ENCODE assay signal across 20 cellular contexts in the genomic region with DNA sequence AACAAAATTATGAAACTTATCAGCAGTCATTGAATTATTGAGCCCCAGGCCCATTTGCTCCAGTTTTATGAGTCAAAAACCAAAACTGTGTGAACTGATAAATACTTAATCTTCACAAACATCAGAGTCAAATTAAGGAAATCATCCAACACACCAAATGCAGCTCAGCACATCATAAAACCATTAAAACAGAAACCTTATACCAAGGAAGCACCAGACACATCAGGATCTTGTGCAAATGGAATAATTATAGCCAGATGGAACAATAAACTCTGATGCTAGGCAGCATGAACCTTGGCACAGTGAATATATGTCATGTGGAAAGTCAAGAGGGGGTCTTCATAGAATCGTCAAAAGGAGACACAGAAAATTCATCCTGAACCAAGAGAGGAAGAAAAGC.
"Had no signal": no experiment of that assay in that cellular context is flagged by ENCODE, and none has a peak within 500 bp of the region (broad histone marks: within the 10 kb centered on the region; RNA-seq: fewer than 3 reads in every experiment).

No MANE protein-coding gene starts in this region.

- DNase-seq: dermis blood vessel endothelial cell; effector memory CD4-positive, alpha-beta T cell; foreskin keratinocyte; glutamatergic neuron; heart right ventricle; hippocampal formation; kidney glomerular epithelial cell; left ventricle myocardium superior; lower lobe of right lung; naive thymus-derived CD8-positive, alpha-beta T cell; nephron progenitor cell; nucleus accumbens; psoas muscle; right cardiac atrium; small intestine; stimulated activated CD4-positive, alpha-beta T cell treated with anti-CD3 and anti-CD28 coated beads, Interleukin-15, amount 100 ng/mL, for 24 hours; stimulated activated CD4-positive, alpha-beta T cell treated with anti-CD3 and anti-CD28 coated beads, Interleukin-2, amount 100 ng/mL, for 48 hours; stimulated activated naive B cell treated with anti-CD40 and anti-IgM and Interleukin-4, amounts not matched to agents 10 μg/mL and 1 μg/mL and 100 μg/mL, for 72 hours; upper lobe of left lung; uterus had no signal

- ATAC-seq: foreskin keratinocyte; heart right ventricle; left ventricle myocardium superior; lower lobe of right lung; naive thymus-derived CD8-positive, alpha-beta T cell; psoas muscle; right cardiac atrium; stimulated activated naive B cell treated with anti-CD40 and anti-IgM and Interleukin-4, amounts not matched to agents 10 μg/mL and 1 μg/mL and 100 μg/mL, for 72 hours had no signal
